Comparison of ENCODE assay signal across 20 cellular contexts in genomic region chr11:46838501-46838900, GRCh38. TPM values are rescaled to one million over a fixed set of nuclear protein-coding genes. Genes with fewer than 3 reads are reported as not detected.
A peak's percentile ranks its signal among the peaks of the same experiment; 100 is the strongest.
DNase-seq lines count a peak whose midpoint lies in the region; ATAC-seq and TF ChIP-seq lines count a peak whose summit lies in the region.
"Had no signal": no experiment of that assay in that cellular context is flagged by ENCODE, and none has a peak within 500 bp of the region (broad histone marks: within the 10 kb centered on the region; RNA-seq: fewer than 3 reads in every experiment).

No MANE protein-coding gene starts in this region.

- H3K9me3 ChIP-seq in Loucy (ENCODE audit: insufficient read depth, low read depth, low read length) (no peaks in the 10 kb centered on the region), mesenchymal stem cell (ENCODE audit: control insufficient read depth, low read length) (no peaks in the 10 kb centered on the region), lower lobe of right lung (no peaks in the 10 kb centered on the region), osteoblast (ENCODE audit: low read depth, low read length) (no peaks in the 10 kb centered on the region)
- H3K9me3 ChIP-seq: BLaER1, Caco-2 had no signal

- H3K9me2 ChIP-seq in GM23338 (ENCODE audit: insufficient read depth) (no peaks in the 10 kb centered on the region), Loucy (replicated peaks; ENCODE audit: low read depth, low read length) (no peaks in the 10 kb centered on the region)

- 100% methylated on average over 2 of the region's 6 CpGs for WGBS in mesenchymal stem cell

- no peak overlapping the region for H2BK12ac ChIP-seq in mesenchymal stem cell (ENCODE audit: low read length in 2 of 2)

- H3K27me3 ChIP-seq in GM23338 (ENCODE audit: insufficient read depth) (no peaks in the 10 kb centered on the region), Loucy (ENCODE audit: insufficient read depth, low read length, poor library complexity, severe bottlenecking) (no peaks in the 10 kb centered on the region), mesenchymal stem cell (ENCODE audit: control insufficient read depth in 1 of 2, insufficient read depth in 1 of 2, low read length in 2 of 2) (no peaks in the 10 kb centered on the region), lower lobe of right lung (ENCODE audit: low read depth) (no peaks in the 10 kb centered on the region), osteoblast (ENCODE audit: insufficient read depth, low read length) (no peaks in the 10 kb centered on the region)
- H3K27me3 ChIP-seq: BLaER1 had no signal

- H3F3A ChIP-seq in GM23338 (replicated peaks; ENCODE audit: low read depth) (no peaks in the 10 kb centered on the region), Loucy (ENCODE audit: low read depth) (no peaks in the 10 kb centered on the region)

- no peaks in the 10 kb centered on the region for H3K36me3 ChIP-seq in GM23338 (ENCODE audit: insufficient read depth)
- H3K36me3 ChIP-seq in Loucy (ENCODE audit: insufficient read depth, low read length): no peaks in the 10 kb centered on the region
- H3K36me3 ChIP-seq in mesenchymal stem cell (ENCODE audit: control insufficient read depth in 1 of 2, insufficient read depth in 2 of 2, low read depth in 1 of 2, low read length in 2 of 2): no peaks in the 10 kb centered on the region
- no peaks in the 10 kb centered on the region for H3K36me3 ChIP-seq in lower lobe of right lung
- H3K36me3 ChIP-seq in osteoblast (ENCODE audit: insufficient read depth, low read length): no peaks in the 10 kb centered on the region

- no peak overlapping the region for H3K27ac Mint-ChIP-seq in GM23338
- H3K27ac Mint-ChIP-seq: B cell; CD4-positive, CD25-positive, alpha-beta regulatory T cell; CD8-positive, alpha-beta T cell; HFFc6 had no signal

- no peak overlapping the region for H2AK5ac ChIP-seq in mesenchymal stem cell (ENCODE audit: low read length, severe bottlenecking)

- H3K4me3 Mint-ChIP-seq in GM23338: no peak overlapping the region
- H3K4me3 Mint-ChIP-seq: B cell; CD8-positive, alpha-beta T cell; HFFc6 had no signal

- H4K91ac ChIP-seq in mesenchymal stem cell (ENCODE audit: low read length): no peak overlapping the region

- H3K79me2 ChIP-seq in GM23338 (replicated peaks; ENCODE audit: insufficient read depth) (peaks cover 100% of the 10 kb centered on the region), Loucy (ENCODE audit: insufficient read depth, low read length) (peaks cover 100% of the 10 kb centered on the region), osteoblast (ENCODE audit: insufficient read depth, low read length) (peaks cover 99% of the 10 kb centered on the region)

- H2BK15ac ChIP-seq in mesenchymal stem cell (ENCODE audit: low read depth, poor library complexity, severe bottlenecking): no peak overlapping the region

- intact Hi-C loops in lower lobe of right lung (cut with DNase I): no loop called here

- no peak overlapping the region for H3K23ac ChIP-seq in mesenchymal stem cell (ENCODE audit: low read length in 2 of 2)

- H3K18ac ChIP-seq in mesenchymal stem cell (ENCODE audit: low read depth in 1 of 2, low read length in 2 of 2): no peak overlapping the region

- no peak overlapping the region for H3K9ac ChIP-seq in Loucy (ENCODE audit: low read depth, low read length, poor library complexity, severe bottlenecking)
- H3K9ac ChIP-seq in mesenchymal stem cell (ENCODE audit: low read length): no peak overlapping the region
- H3K9ac ChIP-seq: BLaER1 had no signal

- no peak overlapping the region for H2BK5ac ChIP-seq in mesenchymal stem cell (ENCODE audit: low read depth, low read length, poor library complexity, severe bottlenecking)

- peak; percentile 37; the same call in 1 of the 3 replicates for ATAC-seq in GM23338
- no peak for ATAC-seq in lower lobe of right lung
- ATAC-seq: CD8-positive, alpha-beta T cell had no signal

- H2BK120ac ChIP-seq in mesenchymal stem cell (ENCODE audit: low read depth, low read length): no peak overlapping the region

- H3K27ac ChIP-seq in GM23338 (ENCODE audit: low read depth): no peak overlapping the region
- H3K27ac ChIP-seq in mesenchymal stem cell (ENCODE audit: low read length, poor library complexity, severe bottlenecking): no peak overlapping the region
- no peak overlapping the region for H3K27ac ChIP-seq in lower lobe of right lung
- H3K27ac ChIP-seq in osteoblast (ENCODE audit: low read depth, low read length): no peak overlapping the region
- H3K27ac ChIP-seq: 22Rv1, BLaER1, C4-2B had no signal

- peaks cover 51% of the 10 kb centered on the region for H4K20me1 ChIP-seq in GM23338 (replicated peaks; ENCODE audit: insufficient read depth)
- H4K20me1 ChIP-seq in Loucy (ENCODE audit: insufficient read depth, low read length, poor library complexity, severe bottlenecking): peaks cover 76% of the 10 kb centered on the region
- peaks cover 3% of the 10 kb centered on the region for H4K20me1 ChIP-seq in osteoblast (ENCODE audit: insufficient read depth, low read length)

- no peaks in the 10 kb centered on the region for H3K79me1 ChIP-seq in mesenchymal stem cell (replicated peaks; ENCODE audit: low read length, poor library complexity, severe bottlenecking)

- H3K27me3 Mint-ChIP-seq in GM23338 (ENCODE audit: insufficient read depth, low read depth, poor library complexity): peaks cover 3% of the 10 kb centered on the region
- H3K27me3 Mint-ChIP-seq: B cell; CD4-positive, CD25-positive, alpha-beta regulatory T cell had no signal

- no peak overlapping the region for H2AFZ ChIP-seq in GM23338
- no peak overlapping the region for H2AFZ ChIP-seq in Loucy (ENCODE audit: low read length)
- no peak overlapping the region for H2AFZ ChIP-seq in mesenchymal stem cell (ENCODE audit: low read depth, low read length)
- H2AFZ ChIP-seq in osteoblast (ENCODE audit: low read length): no peak overlapping the region

- H4K8ac ChIP-seq in mesenchymal stem cell (ENCODE audit: low read length): peak overlapping the region; percentile 19

- H3K14ac ChIP-seq in mesenchymal stem cell (ENCODE audit: low read length in 2 of 2): no peak overlapping the region

- H3K4me1 ChIP-seq in GM23338 (ENCODE audit: insufficient read depth): peaks cover 33% of the 10 kb centered on the region
- peaks cover 57% of the 10 kb centered on the region for H3K4me1 ChIP-seq in Loucy (ENCODE audit: insufficient read depth, low read length, poor library complexity, severe bottlenecking)
- peaks cover 3% of the 10 kb centered on the region for H3K4me1 ChIP-seq in mesenchymal stem cell (ENCODE audit: control insufficient read depth, insufficient read depth, low read depth, low read length)
- H3K4me1 ChIP-seq in lower lobe of right lung: peaks cover 8% of the 10 kb centered on the region
- no peaks in the 10 kb centered on the region for H3K4me1 ChIP-seq in osteoblast (ENCODE audit: insufficient read depth, low read length)
- H3K4me1 ChIP-seq: Caco-2 had no signal

- H3K4me2 ChIP-seq in GM23338 (no peak overlapping the region), Loucy (ENCODE audit: low read depth, low read length, poor library complexity, severe bottlenecking) (peak overlapping the region; percentile 82), mesenchymal stem cell (ENCODE audit: low read length, poor library complexity, severe bottlenecking) (no peak overlapping the region), osteoblast (ENCODE audit: insufficient read depth, low read length) (no peak overlapping the region)
- H3K4me2 ChIP-seq: BLaER1 had no signal

- H3K4ac ChIP-seq in mesenchymal stem cell (ENCODE audit: low read depth in 1 of 2, low read length in 2 of 2): no peak overlapping the region

- no peaks in the 10 kb centered on the region; the same call in 1 of the 3 replicates for H3K36me3 Mint-ChIP-seq in GM23338 (ENCODE audit: low read depth)
- H3K36me3 Mint-ChIP-seq: CD4-positive, CD25-positive, alpha-beta regulatory T cell had no signal

- no peak overlapping the region for H3K4me3 ChIP-seq in GM23338
- peak overlapping the region; percentile 42 for H3K4me3 ChIP-seq in Loucy (ENCODE audit: low read length, poor library complexity, severe bottlenecking)
- H3K4me3 ChIP-seq in mesenchymal stem cell (ENCODE audit: insufficient read depth in 1 of 2, low read depth in 1 of 2, low read length in 2 of 2): no peak overlapping the region
- H3K4me3 ChIP-seq in lower lobe of right lung: no peak overlapping the region
- H3K4me3 ChIP-seq in osteoblast (ENCODE audit: insufficient read depth, low read length): no peak overlapping the region
- H3K4me3 ChIP-seq: BLaER1 had no signal

- DNase-seq in GM23338 (ENCODE audit: low spot score) (no peak), mesenchymal stem cell (no peak), lower lobe of right lung (no peak), GM10266 (ENCODE audit: extremely low spot score) (no peak), osteoblast (ENCODE audit: insufficient read length, low spot score, missing footprints) (no peak)
- DNase-seq: Caco-2; CD4-positive, CD25-positive, alpha-beta regulatory T cell; CD8-positive, alpha-beta T cell; DMS 273 treated with DMSO at 0.1 percent for 48 hours; DMS79; EL; GDM1; GOT3; HCEC 1CT; HFFc6 had no signal

- H3K9me3 Mint-ChIP-seq in GM23338: no peaks in the 10 kb centered on the region
- H3K9me3 Mint-ChIP-seq: CD4-positive, CD25-positive, alpha-beta regulatory T cell; CD8-positive, alpha-beta T cell; HFFc6 had no signal

- H3K4me1 Mint-ChIP-seq in GM23338: peaks cover 34% of the 10 kb centered on the region

- TF ChIP-seq CTCF in GM23338 (conservative IDR thresholded peaks at IDR 0.05; ENCODE audit: low read depth in 2 of 2) (no peak), Loucy (conservative IDR thresholded peaks at IDR 0.05; ENCODE audit: low read length) (no peak), lower lobe of right lung (IDR thresholded peaks at IDR 0.05) (no peak), GM10266 (IDR thresholded peaks at IDR 0.05; ENCODE audit: control insufficient read depth, insufficient read depth, low read depth, missing control alignments) (no peak), osteoblast (IDR thresholded peaks at IDR 0.05; ENCODE audit: extremely low read depth, low read depth, low read length) (no peak)

TF ChIP-seq in GM23338, 12 proteins besides CTCF, POLR2A, EP300 and RAD21 (continues in another document):
- TF ChIP-seq JUNB (IDR thresholded peaks at IDR 0.05; ENCODE audit: unreplicated experiment) (no peak), NANOG (IDR thresholded peaks at IDR 0.05; ENCODE audit: borderline replicate concordance) (no peak), ZNF114 (CRISPR knock-in tag; IDR thresholded peaks at IDR 0.05) (no peak), STAT1 (IDR thresholded peaks at IDR 0.05; ENCODE audit: unreplicated experiment) (no peak), EZH2 (IDR thresholded peaks at IDR 0.05; ENCODE audit: low read depth, unreplicated experiment) (no peak), CREB1 (CRISPR knock-in tag; IDR thresholded peaks at IDR 0.05; ENCODE audit: low read depth) (no peak)

RNA-seq across cellular contexts. Expression of gene CKAP5, which starts 7.6 kb away (rescaled TPM):
- 120 and 135 TPM in 2 replicates for total RNA-seq in GM23338 (2014; rRNA removed; shearing (Covaris generic))
- 49.4 and 67.9 TPM in 2 replicates for polyA plus RNA-seq in GM23338 (2016; fragmentation: Nextera tagmentation; extraction: Ambion mirVana)
- polyA plus RNA-seq in mesenchymal stem cell (2013, experiment 1 of 2): 22.6 TPM
- 21.7 TPM for polyA plus RNA-seq in mesenchymal stem cell (2013, experiment 2 of 2)
- 59.7 TPM for total RNA-seq in lower lobe of right lung
- total RNA-seq in osteoblast: 52.7 and 56.5 TPM in 2 replicates
